Comparison of ENCODE assay signal across 20 cellular contexts in the genomic region with DNA sequence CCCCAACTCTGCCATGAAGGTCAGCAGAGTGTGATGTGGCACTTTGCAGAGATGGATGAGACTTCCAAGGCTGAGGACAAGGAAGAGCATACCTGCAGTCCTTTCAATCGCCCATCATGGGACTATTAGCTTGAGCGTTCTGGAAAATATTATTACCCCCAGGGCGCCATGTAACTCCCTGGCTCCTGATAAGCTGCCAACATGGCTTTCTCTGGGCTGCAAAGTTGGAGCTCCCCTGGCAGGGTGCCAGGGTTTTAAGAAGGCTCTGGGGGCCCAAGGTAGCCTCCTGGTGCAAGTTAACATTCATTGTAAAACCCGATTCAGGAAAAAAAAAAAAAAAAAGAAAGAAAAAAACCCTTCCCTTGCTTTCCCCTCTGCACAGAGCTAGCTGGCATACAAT.
A peak's percentile ranks its signal among the peaks of the same experiment; 100 is the strongest.
DNase-seq lines count a peak whose midpoint lies in the region; ATAC-seq, FAIRE-seq and TF ChIP-seq lines count a peak whose summit lies in the region.
"Had no signal": no experiment of that assay in that cellular context is flagged by ENCODE, and none has a peak within 500 bp of the region (broad histone marks: within the 10 kb centered on the region; RNA-seq: fewer than 3 reads in every experiment).

No MANE protein-coding gene starts in this region.

- TF ChIP-seq CTCF in A549 (IDR thresholded peaks at IDR 0.05): no peak
- TF ChIP-seq CTCF in esophagus muscularis mucosa (IDR thresholded peaks at IDR 0.05): no peak

- no peaks in the 10 kb centered on the region for H3K9me3 ChIP-seq in A549
- H3K9me3 ChIP-seq in esophagus muscularis mucosa: no peaks in the 10 kb centered on the region
- H3K9me3 ChIP-seq: mucosa of descending colon, spleen had no signal

- H3K4me2 ChIP-seq in A549: peak overlapping the region; percentile 33
- H3K4me2 ChIP-seq: neural progenitor cell had no signal

- ATAC-seq in A549 (no peak; a peak in 2 of 6 replicates), GM18907 (IDR thresholded peaks at IDR 0.05; ENCODE audit: unreplicated experiment) (no peak), HG02852 (IDR thresholded peaks at IDR 0.05; ENCODE audit: unreplicated experiment) (no peak)
- ATAC-seq: esophagus mucosa, mucosa of descending colon, T-helper 17 cell had no signal

- 45% methylated on average over 4 of the region's 4 CpGs for WGBS in A549 (ENCODE audit: missing lambda C conversion rate)
- 54% methylated on average over 4 of the region's 4 CpGs for WGBS in esophagus muscularis mucosa

- H3K27me3 ChIP-seq in esophagus muscularis mucosa: no peaks in the 10 kb centered on the region
- H3K27me3 ChIP-seq: neural progenitor cell, spleen had no signal

- CTCF ChIA-PET in A549 (lab: Yijun Ruan, JAX): interaction anchor here (0.7 to 2.3 kb wide), 2 partner anchors 32 to 864 kb away, joined by 5 to 7 read pairs; no protein-coding TSS in a partner anchor

- H3K4me3 ChIP-seq in A549 (no peak overlapping the region), esophagus muscularis mucosa (no peak overlapping the region)
- H3K4me3 ChIP-seq: mucosa of descending colon, neural progenitor cell, spleen had no signal

- TF ChIP-seq POLR2A in A549 (IDR thresholded peaks at IDR 0.05; ENCODE audit: low read length) (no peak), esophagus muscularis mucosa (IDR thresholded peaks at IDR 0.05; ENCODE audit: low read depth) (no peak)

- FAIRE-seq in A549 (lab: Jason Lieb, UNC): no peak

- TF ChIP-seq EP300 in A549 (IDR thresholded peaks at IDR 0.05): no peak
- TF ChIP-seq EP300 in esophagus muscularis mucosa (IDR thresholded peaks at IDR 0.05): no peak

- POLR2A ChIA-PET in A549 (lab: Yijun Ruan, JAX): no interaction called here

- no peak for TF ChIP-seq RAD21 in A549 (conservative IDR thresholded peaks at IDR 0.05 in 1 of 2, IDR thresholded peaks at IDR 0.05 in 1 of 2)

- H3K36me3 ChIP-seq in esophagus muscularis mucosa: no peaks in the 10 kb centered on the region
- H3K36me3 ChIP-seq: neural progenitor cell, spleen had no signal

- intact Hi-C loops in esophagus muscularis mucosa (cut with DNase I): no loop called here

- H3K4me1 ChIP-seq in A549 (peaks cover 81% of the 10 kb centered on the region), esophagus muscularis mucosa (peaks cover 55 to 86% (median 80%) of the 10 kb centered on the region in 4 donors)

- peak overlapping the region; percentile 86 to 96 for H3K27ac ChIP-seq in A549
- peak overlapping the region; percentile 80 to 89 (median 88) for H3K27ac ChIP-seq in esophagus muscularis mucosa (replicated peaks in 1 of 4)
- H3K27ac ChIP-seq: neural progenitor cell, spleen had no signal

- DNase-seq in A549 (ENCODE audit: low read depth in 1 of 2, low spot score in 1 of 2): no peak
- DNase-seq in DMS79 treated with DMSO at 0.1 percent for 48 hours (lab: John Stamatoyannopoulos, UW): peak; percentile 32
- DNase-seq in NCI-H2227 (lab: John Stamatoyannopoulos, UW; ENCODE audit: unreplicated experiment): peak; percentile 48
- DNase-seq in esophagus muscularis mucosa (ENCODE audit: extremely low spot score): no peak
- DNase-seq in HuH-7.5 (ENCODE audit: low spot score): no peak
- DNase-seq in NCI-H1436 treated with DMSO at 0.1 percent for 48 hours (lab: John Stamatoyannopoulos, UW): no peak
- DNase-seq: CD4-positive, CD25-positive, alpha-beta regulatory T cell; cerebellar nuclear complex; DND-41; mucosa of descending colon; NCI-H1436; OCI-M1; SHP77 treated with DMSO at 0.1 percent for 48 hours; spleen; stimulated activated CD4-positive, alpha-beta T cell treated with anti-CD3 and anti-CD28 coated beads, Interleukin-4, amount 100 ng/mL, for 4 hours; T-helper 17 cell had no signal

TF ChIP-seq in A549, 52 proteins besides CTCF, POLR2A, EP300 and RAD21:
- no peak for TF ChIP-seq JUNB (IDR thresholded peaks at IDR 0.05)
- TF ChIP-seq, protein P1, sequence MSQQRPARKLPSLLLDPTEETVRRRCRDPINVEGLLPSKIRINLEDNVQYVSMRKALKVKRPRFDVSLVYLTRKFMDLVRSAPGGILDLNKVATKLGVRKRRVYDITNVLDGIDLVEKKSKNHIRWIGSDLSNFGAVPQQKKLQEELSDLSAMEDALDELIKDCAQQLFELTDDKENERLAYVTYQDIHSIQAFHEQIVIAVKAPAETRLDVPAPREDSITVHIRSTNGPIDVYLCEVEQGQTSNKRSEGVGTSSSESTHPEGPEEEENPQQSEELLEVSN (IDR thresholded peaks at IDR 0.05; ENCODE audit: borderline replicate concordance, low read depth): no peak
- TF ChIP-seq RARB (CRISPR knock-in tag; IDR thresholded peaks at IDR 0.05): no peak
- no peak for TF ChIP-seq EHF (CRISPR knock-in tag; IDR thresholded peaks at IDR 0.05)
- no peak for TF ChIP-seq TP53 (CRISPR knock-in tag; IDR thresholded peaks at IDR 0.05)
- TF ChIP-seq CBX2 (IDR thresholded peaks at IDR 0.05; ENCODE audit: borderline replicate concordance, low read depth): no peak
- no peak for TF ChIP-seq TFCP2L1 (CRISPR knock-in tag; IDR thresholded peaks at IDR 0.05)
- TF ChIP-seq, protein P2, sequence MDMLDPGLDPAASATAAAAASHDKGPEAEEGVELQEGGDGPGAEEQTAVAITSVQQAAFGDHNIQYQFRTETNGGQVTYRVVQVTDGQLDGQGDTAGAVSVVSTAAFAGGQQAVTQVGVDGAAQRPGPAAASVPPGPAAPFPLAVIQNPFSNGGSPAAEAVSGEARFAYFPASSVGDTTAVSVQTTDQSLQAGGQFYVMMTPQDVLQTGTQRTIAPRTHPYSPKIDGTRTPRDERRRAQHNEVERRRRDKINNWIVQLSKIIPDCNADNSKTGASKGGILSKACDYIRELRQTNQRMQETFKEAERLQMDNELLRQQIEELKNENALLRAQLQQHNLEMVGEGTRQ (IDR thresholded peaks at IDR 0.05): no peak
- TF ChIP-seq SREBF2 (IDR thresholded peaks at IDR 0.05): no peak

Comparison
In these comparisons a context has a peak if more than half of its experiments do, and no peak if none do; other contexts are left out.
1. DNase-seq: peak in DMS79 treated with DMSO at 0.1 percent for 48 hours (single experiment) and NCI-H2227 (single experiment); none in A549 (0 of 2), esophagus muscularis mucosa (single experiment), HuH-7.5 (single experiment) and NCI-H1436 treated with DMSO at 0.1 percent for 48 hours (single experiment).